8 cellular contexts compared by ENCODE assay signal in the genomic region with DNA sequence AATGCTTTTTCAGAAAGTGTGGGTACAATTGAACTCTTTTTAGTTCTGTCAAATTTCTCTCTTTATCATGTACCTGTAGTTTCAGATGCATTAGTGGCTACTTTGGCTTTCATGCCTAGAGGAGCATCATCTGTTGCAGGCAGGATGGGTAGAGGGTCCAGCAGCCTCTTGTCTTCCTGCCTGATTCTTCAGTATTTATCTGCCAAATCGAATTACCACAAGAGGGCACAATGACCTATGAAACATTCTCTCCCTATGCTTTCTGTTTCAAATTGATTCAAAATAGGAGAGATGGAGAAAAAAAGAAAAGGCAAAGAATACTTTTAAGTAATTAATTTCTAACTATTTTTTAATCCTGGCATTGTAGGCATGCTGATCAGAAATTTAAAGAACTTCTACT.
DNase-seq lines count a peak whose midpoint lies in the region; ATAC-seq and TF ChIP-seq lines count a peak whose summit lies in the region.

No MANE protein-coding gene starts in this region.

- peak; percentile 48 for DNase-seq in NCI-H510A treated with DMSO at 0.1 percent for 48 hours (lab: John Stamatoyannopoulos, UW)
- no peak for DNase-seq in NCI-H510A (lab: John Stamatoyannopoulos, UW)
- DNase-seq in NCI-H1417 (lab: John Stamatoyannopoulos, UW), result peak; percentile 15 to 86 (median 55)
- peak; percentile 48 for DNase-seq in astrocyte of the spinal cord (ENCODE audit: low read depth, low spot score)
- DNase-seq in nephron progenitor cell, result no peak
- no peak for DNase-seq in Peyer's patch
- DNase-seq in activated naive CD8-positive, alpha-beta T cell treated with anti-CD3 and anti-CD28 coated beads, Interleukin-2, amount 50 U/mL, for 24 hours, result no peak

- no peak overlapping the region for H3K27ac ChIP-seq in Peyer's patch

- no peaks in the 10 kb centered on the region for H3K27me3 Mint-ChIP-seq in nephron progenitor cell (ENCODE audit: low read depth, poor library complexity)
- peaks cover 5% of the 10 kb centered on the region for H3K27me3 Mint-ChIP-seq in activated naive CD8-positive, alpha-beta T cell treated with anti-CD3 and anti-CD28 coated beads, Interleukin-2, amount 50 U/mL, for 24 hours

- H3K4me1 ChIP-seq in Peyer's patch, result no peaks in the 10 kb centered on the region

- H3K36me3 ChIP-seq in Peyer's patch, result no peaks in the 10 kb centered on the region

- peak; percentile 74 for ATAC-seq in HG02610 (IDR thresholded peaks at IDR 0.05; ENCODE audit: unreplicated experiment)
- no peak for ATAC-seq in activated naive CD8-positive, alpha-beta T cell treated with anti-CD3 and anti-CD28 coated beads, Interleukin-2, amount 50 U/mL, for 24 hours

- H3K36me3 Mint-ChIP-seq in nephron progenitor cell (ENCODE audit: low read depth), result no peaks in the 10 kb centered on the region
- no peaks in the 10 kb centered on the region for H3K36me3 Mint-ChIP-seq in activated naive CD8-positive, alpha-beta T cell treated with anti-CD3 and anti-CD28 coated beads, Interleukin-2, amount 50 U/mL, for 24 hours (ENCODE audit: low read depth)

- H3K4me3 Mint-ChIP-seq in nephron progenitor cell, result no peak overlapping the region
- H3K4me3 Mint-ChIP-seq in activated naive CD8-positive, alpha-beta T cell treated with anti-CD3 and anti-CD28 coated beads, Interleukin-2, amount 50 U/mL, for 24 hours, result no peak overlapping the region

- H3K4me1 Mint-ChIP-seq in nephron progenitor cell, result no peaks in the 10 kb centered on the region
- no peaks in the 10 kb centered on the region for H3K4me1 Mint-ChIP-seq in activated naive CD8-positive, alpha-beta T cell treated with anti-CD3 and anti-CD28 coated beads, Interleukin-2, amount 50 U/mL, for 24 hours

- no peak for TF ChIP-seq POLR2A in Peyer's patch (IDR thresholded peaks at IDR 0.05)

- in situ Hi-C loops in astrocyte of the spinal cord (cut with HindIII; ENCODE audit: low sequenced_read_pairs), result no loop called here

- H3K9me3 ChIP-seq in Peyer's patch, result no peaks in the 10 kb centered on the region

- no peak overlapping the region for H3K4me3 ChIP-seq in astrocyte of the spinal cord (ENCODE audit: low read depth, low read length)
- no peak overlapping the region for H3K4me3 ChIP-seq in Peyer's patch

- no peaks in the 10 kb centered on the region for H3K27me3 ChIP-seq in Peyer's patch

- H3K27ac Mint-ChIP-seq in nephron progenitor cell, result no peak overlapping the region
- no peak overlapping the region for H3K27ac Mint-ChIP-seq in activated naive CD8-positive, alpha-beta T cell treated with anti-CD3 and anti-CD28 coated beads, Interleukin-2, amount 50 U/mL, for 24 hours

- no peaks in the 10 kb centered on the region for H3K9me3 Mint-ChIP-seq in nephron progenitor cell
- H3K9me3 Mint-ChIP-seq in activated naive CD8-positive, alpha-beta T cell treated with anti-CD3 and anti-CD28 coated beads, Interleukin-2, amount 50 U/mL, for 24 hours, result no peaks in the 10 kb centered on the region

- TF ChIP-seq CTCF in astrocyte of the spinal cord (IDR thresholded peaks at IDR 0.05; ENCODE audit: low read depth, low read length) (peak; percentile 48), nephron progenitor cell (IDR thresholded peaks at IDR 0.05) (peak; percentile 50), Peyer's patch (IDR thresholded peaks at IDR 0.05) (peak in 2 of 6 experiments; percentile 5 to 29)

Comparison
In these comparisons a context has a peak if more than half of its experiments do, and no peak if none do; other contexts are left out.
1. DNase-seq: peak in NCI-H510A treated with DMSO at 0.1 percent for 48 hours (single experiment), NCI-H1417 (3 of 3) and astrocyte of the spinal cord (single experiment); none in NCI-H510A (single experiment), nephron progenitor cell (single experiment), Peyer's patch (0 of 3) and activated naive CD8-positive, alpha-beta T cell treated with anti-CD3 and anti-CD28 coated beads, Interleukin-2, amount 50 U/mL, for 24 hours (single experiment).